ENCODE assay signal across 8 cellular contexts in the genomic region with DNA sequence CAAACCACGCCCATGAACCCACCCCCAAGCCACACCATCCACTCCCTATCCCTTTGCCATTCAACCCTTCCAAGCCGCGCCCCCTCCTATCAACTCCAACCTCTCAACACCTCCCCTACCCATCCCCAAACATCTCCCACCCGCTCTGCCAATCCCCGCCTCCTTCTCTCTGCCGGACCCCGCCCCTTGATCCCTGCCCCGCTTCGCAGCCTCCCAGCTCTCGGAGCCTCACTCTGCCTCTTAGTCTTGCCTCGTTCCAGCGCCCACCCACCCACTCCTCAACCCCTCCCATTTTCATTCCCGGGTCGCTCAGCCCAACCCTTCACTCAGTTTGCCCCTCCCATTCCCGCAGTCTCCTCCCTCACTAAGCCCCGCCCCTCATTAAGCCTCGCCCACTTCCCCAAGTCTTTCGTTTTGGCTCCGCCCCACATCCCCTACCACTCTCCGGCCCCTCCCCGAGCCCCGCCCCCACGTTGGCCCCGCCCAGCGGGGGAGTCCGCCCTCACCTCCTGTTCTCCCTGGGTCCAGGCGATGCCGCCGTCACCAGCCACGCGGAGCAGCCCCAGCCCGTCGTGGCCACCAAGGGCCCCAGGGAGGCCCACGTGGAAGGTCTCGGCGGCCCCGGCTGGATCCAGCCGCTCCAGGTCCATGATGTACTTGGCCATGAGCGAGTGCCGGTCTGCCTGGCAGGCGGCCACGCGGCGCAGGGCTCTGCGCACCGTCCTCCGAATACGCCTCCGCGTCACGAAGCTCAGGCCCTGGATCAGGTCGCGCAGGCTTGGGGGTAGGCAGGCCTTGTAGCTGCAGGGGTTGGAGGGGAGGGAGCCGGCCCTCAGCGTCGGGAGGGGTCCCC. TPM values are rescaled to one million over a fixed set of nuclear protein-coding genes. Genes with fewer than 3 reads are reported as not detected.
DNase-seq lines count a peak whose midpoint lies in the region; ATAC-seq, FAIRE-seq and TF ChIP-seq lines count a peak whose summit lies in the region.

No MANE protein-coding gene starts in this region.

- H2AFZ ChIP-seq in fibroblast of lung (ENCODE audit: low read length), result peak overlapping the region; percentile 62

- CTCF ChIA-PET in naive thymus-derived CD4-positive, alpha-beta T cell (lab: Charles Lee), result no interaction called here

- no peak for FAIRE-seq in HTR-8/SVneo (lab: Jason Lieb, UNC)

- DNase-seq in ELF-1 (ENCODE audit: low read depth, low spot score) (peak; percentile 97), NCI-H226 (peak; percentile 75), activated T-cell treated with anti-CD3 and anti-CD28 coated beads for 24 hours (ENCODE audit: low read depth) (peak; percentile 68), fibroblast of lung (ENCODE audit: low read depth in 2 of 2) (peak; percentile 70 to 83), HTR-8/SVneo (ENCODE audit: insufficient read length, low spot score) (no peak)
- peak in 7 of 9 donors; percentile 33 to 66 (median 49) for DNase-seq in naive thymus-derived CD4-positive, alpha-beta T cell
- DNase-seq in stimulated activated naive CD8-positive, alpha-beta T cell treated with anti-CD3 and anti-CD28 coated beads, Interleukin-15, Interleukin-2, amounts not matched to agents 100 U/mL and 50 U/mL, for 24 hours, result peak; percentile 82

- POLR2A ChIA-PET in naive thymus-derived CD4-positive, alpha-beta T cell (lab: Charles Lee), result interaction anchor here (0.9 to 2.1 kb wide), 3 partner anchors 8 to 18 kb away, joined by 3 to 5 read pairs (median 3); a partner anchor contains a TSS

- H3K36me3 ChIP-seq in fibroblast of lung (ENCODE audit: control insufficient read depth, insufficient read depth, low read length), result no peaks in the 10 kb centered on the region
- peaks cover 39 to 73% (median 45%) of the 10 kb centered on the region in 3 experiments for H3K36me3 ChIP-seq in naive thymus-derived CD4-positive, alpha-beta T cell (ENCODE audit: control insufficient read depth in 2 of 3, insufficient read depth in 3 of 3, low read length in 3 of 3)

- no peaks in the 10 kb centered on the region for H4K20me1 ChIP-seq in fibroblast of lung (ENCODE audit: control insufficient read depth, extremely low read depth, insufficient read depth, low read length)

- H3K4me2 ChIP-seq in fibroblast of lung (ENCODE audit: extremely low read depth, insufficient read depth, low read length), result peak overlapping the region; percentile 59

- peak overlapping the region in 4 of 9 donors; percentile 30 to 72 (median 48) for H3K27ac Mint-ChIP-seq in naive thymus-derived CD4-positive, alpha-beta T cell

- peaks cover 4 to 49% (median 11%) of the 10 kb centered on the region in 5 donors for H3K36me3 Mint-ChIP-seq in naive thymus-derived CD4-positive, alpha-beta T cell

- H3K4me1 Mint-ChIP-seq in naive thymus-derived CD4-positive, alpha-beta T cell, result peaks cover 26 to 57% (median 34%) of the 10 kb centered on the region in 7 donors

- H3K27ac ChIP-seq in fibroblast of lung (ENCODE audit: insufficient read depth, low read length), result no peak overlapping the region
- H3K27ac ChIP-seq in naive thymus-derived CD4-positive, alpha-beta T cell (ENCODE audit: low read depth, low read length), result peak overlapping the region; percentile 95

- no peaks in the 10 kb centered on the region for H3K9me3 Mint-ChIP-seq in naive thymus-derived CD4-positive, alpha-beta T cell

- H3K79me2 ChIP-seq in fibroblast of lung (ENCODE audit: control insufficient read depth, insufficient read depth, low read length), result no peaks in the 10 kb centered on the region

- peak overlapping the region in 2 of 10 donors; percentile 14 to 18 for H3K4me3 Mint-ChIP-seq in naive thymus-derived CD4-positive, alpha-beta T cell

- intact Hi-C loops in naive thymus-derived CD4-positive, alpha-beta T cell (cut with micrococcal nuclease), result no loop called here

- peaks cover 2% of the 10 kb centered on the region for H3K4me1 ChIP-seq in fibroblast of lung (ENCODE audit: control insufficient read depth, extremely low read depth, insufficient read depth, low read length)
- peaks cover 35% of the 10 kb centered on the region in 2 donors for H3K4me1 ChIP-seq in naive thymus-derived CD4-positive, alpha-beta T cell (ENCODE audit: control insufficient read depth in 2 of 2, insufficient read depth in 2 of 2, low read length in 2 of 2)

- ATAC-seq in naive thymus-derived CD4-positive, alpha-beta T cell, result peak; percentile 80
- ATAC-seq in stimulated activated naive CD8-positive, alpha-beta T cell treated with anti-CD3 and anti-CD28 coated beads, Interleukin-15, Interleukin-2, amounts not matched to agents 100 U/mL and 50 U/mL, for 24 hours, result peak; percentile 66
- no peak for ATAC-seq in HG03571 (IDR thresholded peaks at IDR 0.05; ENCODE audit: unreplicated experiment)

- TF ChIP-seq CTCF in fibroblast of lung (conservative IDR thresholded peaks at IDR 0.05 in 1 of 2, IDR thresholded peaks at IDR 0.05 in 1 of 2; ENCODE audit: low read depth in 1 of 2, low read length in 2 of 2), result no peak

- H3K27me3 ChIP-seq in fibroblast of lung (ENCODE audit: control insufficient read depth, insufficient read depth, low read length), result no peaks in the 10 kb centered on the region
- no peaks in the 10 kb centered on the region for H3K27me3 ChIP-seq in naive thymus-derived CD4-positive, alpha-beta T cell (ENCODE audit: control insufficient read depth in 2 of 2, insufficient read depth in 2 of 2, low read length in 2 of 2)

- peak overlapping the region; percentile 13 to 42 (median 22) for H3K4me3 ChIP-seq in fibroblast of lung (replicated peaks in 1 of 4; ENCODE audit: control extremely low read depth in 1 of 4, insufficient read depth in 1 of 4, low read depth in 3 of 4, low read length in 4 of 4)
- no peak overlapping the region for H3K4me3 ChIP-seq in naive thymus-derived CD4-positive, alpha-beta T cell (ENCODE audit: low read length)

- H3K27me3 Mint-ChIP-seq in naive thymus-derived CD4-positive, alpha-beta T cell, result no peaks in the 10 kb centered on the region

- H3K9me3 ChIP-seq in fibroblast of lung (ENCODE audit: control insufficient read depth, insufficient read depth, low read depth, low read length), result no peaks in the 10 kb centered on the region
- H3K9me3 ChIP-seq in naive thymus-derived CD4-positive, alpha-beta T cell (ENCODE audit: control insufficient read depth in 2 of 3, low read length in 3 of 3), result no peaks in the 10 kb centered on the region

- H3K9ac ChIP-seq in fibroblast of lung (ENCODE audit: insufficient read depth, low read length), result peak overlapping the region; percentile 16

RNA-seq across cellular contexts. Expression of a gene that starts 5.7 kb away (rescaled TPM):
- total RNA-seq in fibroblast of lung, result 1.2 and 1.3 TPM in 2 replicates
- 0.26 and 1.1 TPM in 2 replicates for polyA plus RNA-seq in fibroblast of lung
- 0.46 and 1.2 TPM in 2 replicates for polyA plus RNA-seq in fibroblast of lung (2012)
- polyA minus RNA-seq in fibroblast of lung (ENCODE audit: low replicate concordance), result 2.9 and 6.4 TPM in 2 replicates
- total RNA-seq in naive thymus-derived CD4-positive, alpha-beta T cell, result 100 to 1,000 TPM; 154 to 296 (median 202) TPM
- polyA plus RNA-seq in naive thymus-derived CD4-positive, alpha-beta T cell, result 100 to 1,000 TPM; 125 to 153 TPM

RNA-seq across cellular contexts. Expression of a gene that starts 17.7 kb away (rescaled TPM):
- 1,148 and 1,427 TPM in 2 replicates for total RNA-seq in fibroblast of lung
- polyA plus RNA-seq in fibroblast of lung, result 891 and 971 TPM in 2 replicates
- 1,793 and 1,913 TPM in 2 replicates for polyA plus RNA-seq in fibroblast of lung (2012)
- 262 and 330 TPM in 2 replicates for polyA minus RNA-seq in fibroblast of lung (ENCODE audit: low replicate concordance)
- 1,000 to 10,000 TPM; 2,413 to 3,932 (median 3,224) TPM for total RNA-seq in naive thymus-derived CD4-positive, alpha-beta T cell
- polyA plus RNA-seq in naive thymus-derived CD4-positive, alpha-beta T cell, result 1,000 to 10,000 TPM; 4,242 to 4,833 TPM

RNA-seq across cellular contexts. Expression of a gene that starts 20.7 kb away (rescaled TPM):
- total RNA-seq in fibroblast of lung, result not detected in 2 replicates
- polyA plus RNA-seq in fibroblast of lung, result not detected in 2 replicates
- 0.19 TPM in 1 of 2 replicates, not detected in the other for polyA plus RNA-seq in fibroblast of lung (2012)
- not detected in 2 replicates for polyA minus RNA-seq in fibroblast of lung (ENCODE audit: low replicate concordance)
- total RNA-seq in naive thymus-derived CD4-positive, alpha-beta T cell, result 10 to 100 TPM in 1 of 5 experiments, 1 to 10 TPM in 4; 5.5 to 11.1 (median 8.2) TPM
- 1 to 10 TPM; 2.0 to 6.0 TPM for polyA plus RNA-seq in naive thymus-derived CD4-positive, alpha-beta T cell

RNA-seq across cellular contexts. Expression of a gene that starts 29.7 kb away (rescaled TPM):
- total RNA-seq in fibroblast of lung, result not detected in 2 replicates
- not detected in 2 replicates for polyA plus RNA-seq in fibroblast of lung
- polyA plus RNA-seq in fibroblast of lung (2012), result 0.03 TPM in 1 of 2 replicates, not detected in the other
- polyA minus RNA-seq in fibroblast of lung (ENCODE audit: low replicate concordance), result not detected in 2 replicates
- total RNA-seq in naive thymus-derived CD4-positive, alpha-beta T cell, result 1 to 10 TPM; 1.2 to 4.1 (median 3.6) TPM
- 1 to 10 TPM; 2.0 to 2.9 TPM for polyA plus RNA-seq in naive thymus-derived CD4-positive, alpha-beta T cell

RNA-seq across cellular contexts. Expression of a gene that starts 47.1 kb away (rescaled TPM):
- not detected in 2 replicates for total RNA-seq in fibroblast of lung
- not detected in 2 replicates for polyA plus RNA-seq in fibroblast of lung
- not detected in 2 replicates for polyA plus RNA-seq in fibroblast of lung (2012)
- polyA minus RNA-seq in fibroblast of lung (ENCODE audit: low replicate concordance), result not detected in 2 replicates
- total RNA-seq in naive thymus-derived CD4-positive, alpha-beta T cell, result under 1 TPM in 2 of 5 experiments, not detected in 3; 0.53 to 0.96 TPM
- 1 to 10 TPM in 1 of 2 donors, under 1 TPM in 1; 0.43 to 1.0 TPM for polyA plus RNA-seq in naive thymus-derived CD4-positive, alpha-beta T cell

Comparison
In these comparisons a context has a peak if more than half of its experiments do, and no peak if none do; other contexts are left out.
1. RNA of a gene that starts 5.7 kb away (total RNA-seq): 154 to 296 TPM in naive thymus-derived CD4-positive, alpha-beta T cell; 1.2 to 1.3 TPM in fibroblast of lung; every median in the first group is over 10 times any median in the second.